21 cellular contexts compared by ENCODE assay signal in the genomic region with DNA sequence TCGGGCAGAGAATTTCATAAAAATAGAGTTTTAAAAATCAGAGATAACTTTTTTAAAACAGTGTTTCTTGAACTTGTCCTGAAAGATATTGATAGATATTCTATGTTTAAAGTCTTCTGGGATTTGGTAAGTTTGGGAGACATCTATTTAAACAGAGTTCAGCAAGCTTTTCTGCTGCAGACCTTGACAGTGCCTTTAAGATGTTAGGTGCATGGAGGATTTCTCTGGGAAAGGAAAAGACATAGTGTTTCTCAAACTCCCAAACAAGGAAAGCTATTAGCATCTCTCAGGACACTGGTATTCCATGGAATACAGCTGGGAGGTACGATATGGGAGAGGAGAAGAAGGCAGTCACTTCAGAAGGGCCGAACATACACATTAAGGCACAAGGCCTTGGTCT.
"Had no signal": no experiment of that assay in that cellular context is flagged by ENCODE, and none has a peak within 500 bp of the region (broad histone marks: within the 10 kb centered on the region; RNA-seq: fewer than 3 reads in every experiment).

No MANE protein-coding gene starts in this region.

- H3K27ac ChIP-seq: KMS-11, SJSA1 had no signal

- H3K27me3 ChIP-seq: SJSA1 had no signal

- DNase-seq: IMR-90, Kasumi-1, MM.1S, NCI-H1092 treated with DMSO at 0.1 percent for 48 hours, NCI-H1436, NCI-H187, NCI-H2029, NCI-H2081 treated with DMSO at 0.1 percent for 48 hours, NCI-H2171, NCI-H226, NCI-H446, NCI-H510A, NCI-H524 treated with DMSO at 0.1 percent for 48 hours, NCI-H69, NCI-H774, Right ventricle myocardium superior, RPMI8226, SIG-M5, SK-N-SH had no signal

- H3K4me3 ChIP-seq: SJSA1 had no signal

- H3K9me3 ChIP-seq: SJSA1, SK-N-SH had no signal
